ENCODE assay signal across 18 cellular contexts in genomic region chr9:92404437-92404836, GRCh38. TPM values are rescaled to one million over a fixed set of nuclear protein-coding genes. Genes with fewer than 3 reads are reported as not detected.
DNase-seq lines count a peak whose midpoint lies in the region; ATAC-seq and TF ChIP-seq lines count a peak whose summit lies in the region.
"Had no signal": no experiment of that assay in that cellular context is flagged by ENCODE, and none has a peak within 500 bp of the region (broad histone marks: within the 10 kb centered on the region; RNA-seq: fewer than 3 reads in every experiment).

Gene OGN, minus strand, starts transcription at chr9:92404578. Its CDS starts 1,171 bp downstream, at chr9:92403407.

- no peaks in the 10 kb centered on the region for H3K27me3 ChIP-seq in adrenal gland
- H3K27me3 ChIP-seq: cardiac muscle cell had no signal

- no peaks in the 10 kb centered on the region for H3K9me3 ChIP-seq in adrenal gland (replicated peaks in 1 of 3)

- no peaks in the 10 kb centered on the region for H3K36me3 Mint-ChIP-seq in activated naive CD4-positive, alpha-beta T cell treated with anti-CD3 and anti-CD28 coated beads, Interleukin-2, amount 50 U/mL, for 72 hours
- H3K36me3 Mint-ChIP-seq: natural killer cell had no signal

- H3K9me3 Mint-ChIP-seq in activated naive CD4-positive, alpha-beta T cell treated with anti-CD3 and anti-CD28 coated beads, Interleukin-2, amount 50 U/mL, for 72 hours = no peaks in the 10 kb centered on the region
- H3K9me3 Mint-ChIP-seq: natural killer cell had no signal

- 74 to 90% (median 77%) methylated on average over 2 of the region's 2 CpGs for WGBS in adrenal gland, 4 donors

- peak; percentile 34 for DNase-seq in AG20443 (ENCODE audit: low spot score)
- no peak for DNase-seq in adrenal gland
- DNase-seq in left cardiac atrium = no peak
- no peak for DNase-seq in sciatic nerve (ENCODE audit: low spot score)
- DNase-seq in A172 (ENCODE audit: low spot score) = no peak
- no peak for DNase-seq in activated naive CD4-positive, alpha-beta T cell treated with anti-CD3 and anti-CD28 coated beads, Interleukin-2, amount 50 U/mL, for 72 hours (ENCODE audit: low spot score in 2 of 2)
- DNase-seq: activated CD4-positive, alpha-beta T cell treated with anti-CD3 and anti-CD28 coated beads, Interleukin-2, amount 10 ng/mL, durations not matched to agents 7 days and 5 days; EL; natural killer cell; NCI-H1105 treated with DMSO at 0.1 percent for 48 hours; NCI-H345; PC-3 had no signal

- H3K27ac Mint-ChIP-seq in activated naive CD4-positive, alpha-beta T cell treated with anti-CD3 and anti-CD28 coated beads, Interleukin-2, amount 50 U/mL, for 72 hours = no peak within 1 kb of the TSS

- H3K36me3 ChIP-seq in adrenal gland (replicated peaks in 1 of 2) = no peaks in the 10 kb centered on the region
- H3K36me3 ChIP-seq: cardiac muscle cell had no signal

- intact Hi-C loops in adrenal gland (cut with DNase I) (no loop called here), left cardiac atrium (cut with DNase I) (no loop called here), sciatic nerve (cut with DNase I) (no loop called here)

- ATAC-seq in left cardiac atrium (no peak), sciatic nerve (peak; percentile 57), GM21390 (IDR thresholded peaks at IDR 0.05; ENCODE audit: unreplicated experiment) (no peak), HG03460 (IDR thresholded peaks at IDR 0.05; ENCODE audit: unreplicated experiment) (no peak)
- ATAC-seq in activated naive CD4-positive, alpha-beta T cell treated with anti-CD3 and anti-CD28 coated beads, Interleukin-2, amount 50 U/mL, for 72 hours = no peak
- ATAC-seq: natural killer cell, PC-3 had no signal

- TF ChIP-seq POLR2A in adrenal gland (IDR thresholded peaks at IDR 0.05) = no peak

- TF ChIP-seq CTCF in adrenal gland (IDR thresholded peaks at IDR 0.05) = no peak

- no peak within 1 kb of the TSS for H3K27ac ChIP-seq in adrenal gland
- H3K27ac ChIP-seq: cardiac muscle cell had no signal

- H3K4me1 ChIP-seq in adrenal gland (replicated peaks in 1 of 2) = peaks cover 0 to 19% of the 10 kb centered on the region in 2 donors

- H3K4me3 ChIP-seq in adrenal gland = peak within 1 kb of the TSS in 1 of 4 donors; percentile 28
- H3K4me3 ChIP-seq: cardiac muscle cell had no signal

RNA-seq across cellular contexts. Expression of gene OGN, which starts in this region (rescaled TPM):
- total RNA-seq in adrenal gland = 10 to 100 TPM in 5 of 8 donors, 1 to 10 TPM in 3; 3.0 to 33.2 (median 14.4) TPM
- 10 to 100 TPM in 2 of 3 donors, 1 to 10 TPM in 1; 7.7 to 21.1 (median 13.9) TPM for polyA plus RNA-seq in adrenal gland
- 10 to 100 TPM; 17.4 to 25.6 TPM for total RNA-seq in left cardiac atrium
- total RNA-seq in sciatic nerve = 71.7 TPM
- total RNA-seq in A172 (2014; rRNA removed; shearing (Covaris generic)) = not detected in 2 replicates
- total RNA-seq in activated naive CD4-positive, alpha-beta T cell treated with anti-CD3 and anti-CD28 coated beads, Interleukin-2, amount 50 U/mL, for 72 hours = not detected
- total RNA-seq: cardiac muscle cell, epithelial cell of proximal tubule, H1, PC-3 had no signal
- polyA plus RNA-seq: BJ, H1 had no signal
